In the genomic region with DNA sequence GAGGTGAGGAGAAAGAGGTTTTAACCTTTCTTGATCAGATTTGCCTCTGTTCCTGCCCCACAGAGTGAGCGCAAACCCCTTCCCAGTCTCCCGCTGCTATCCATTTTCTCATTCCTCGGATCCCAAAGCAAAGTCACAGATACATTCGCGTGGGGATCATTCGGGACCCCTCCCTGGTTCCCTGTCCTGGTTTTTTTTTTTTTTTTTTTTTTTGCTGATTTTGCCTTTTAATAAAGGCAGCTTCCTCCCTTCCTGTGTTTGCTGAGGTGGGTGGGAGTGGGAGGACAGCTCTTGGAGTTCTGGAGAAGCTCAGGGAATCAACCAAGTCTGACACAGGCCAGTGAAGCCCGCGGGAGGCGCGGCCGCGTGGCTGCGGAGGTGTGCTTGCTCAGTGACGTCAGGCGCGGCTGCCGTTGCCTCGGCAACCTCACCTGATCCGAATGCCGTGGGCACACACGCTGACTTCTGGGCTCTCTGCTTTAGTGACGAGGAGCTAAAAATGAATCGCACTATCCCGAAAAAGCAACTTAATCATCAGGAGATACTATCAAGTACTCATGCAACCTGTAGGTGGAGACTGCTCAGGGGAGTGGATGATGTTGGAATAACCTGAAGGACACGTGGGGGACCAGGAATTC, we compare ENCODE assay signal across 7 cellular contexts.
A peak's percentile ranks its signal among the peaks of the same experiment; 100 is the strongest.
DNase-seq lines count a peak whose midpoint lies in the region; ATAC-seq and TF ChIP-seq lines count a peak whose summit lies in the region.

No MANE protein-coding gene starts in this region.

- no peaks in the 10 kb centered on the region for H4K20me1 ChIP-seq in osteoblast (ENCODE audit: insufficient read depth, low read length)

- no peak overlapping the region for H3K23ac ChIP-seq in mesendoderm (ENCODE audit: low read length)

- H3K36me3 ChIP-seq in mesendoderm (ENCODE audit: control insufficient read depth, insufficient read depth, low read length) (no peaks in the 10 kb centered on the region), osteoblast (ENCODE audit: insufficient read depth, low read length) (no peaks in the 10 kb centered on the region)

- H3K27me3 Mint-ChIP-seq in MCF 10A (ENCODE audit: insufficient read depth, unreplicated experiment), result no peaks in the 10 kb centered on the region

- no peak overlapping the region for H2BK120ac ChIP-seq in mesendoderm (ENCODE audit: low read depth, low read length)

- no peaks in the 10 kb centered on the region for H3K9me3 ChIP-seq in osteoblast (ENCODE audit: low read depth, low read length)

- H3K36me3 Mint-ChIP-seq in MCF 10A (ENCODE audit: insufficient read depth, unreplicated experiment), result no peaks in the 10 kb centered on the region

- ATAC-seq in activated CD4-positive, CD25-positive, alpha-beta regulatory T cell treated with anti-CD3 and anti-CD28 coated beads, Interleukin-2, amount 50 U/mL, for 24 hours, result peak; percentile 99 to 100

- peak overlapping the region; percentile 53 for H3K4me3 Mint-ChIP-seq in MCF 10A (ENCODE audit: unreplicated experiment)

- peak overlapping the region; percentile 20 for H3K56ac ChIP-seq in mesendoderm (ENCODE audit: low read length)

- H4K5ac ChIP-seq in mesendoderm (ENCODE audit: low read length), result no peak overlapping the region

- peak overlapping the region; percentile 1 for H3K4me2 ChIP-seq in mesendoderm (ENCODE audit: low read length)
- no peak overlapping the region for H3K4me2 ChIP-seq in osteoblast (ENCODE audit: insufficient read depth, low read length)

- H3K27ac Mint-ChIP-seq in MCF 10A (ENCODE audit: low read depth, unreplicated experiment), result peak overlapping the region; percentile 80

- H3K4me3 ChIP-seq in mesendoderm (ENCODE audit: low read length), result no peak overlapping the region
- H3K4me3 ChIP-seq in osteoblast (ENCODE audit: insufficient read depth, low read length), result no peak overlapping the region

- H3K4me1 Mint-ChIP-seq in MCF 10A (ENCODE audit: insufficient read depth, unreplicated experiment), result peaks cover 23% of the 10 kb centered on the region

- H3K4me1 ChIP-seq in mesendoderm (ENCODE audit: control insufficient read depth, low read depth, low read length) (peaks cover 2% of the 10 kb centered on the region), osteoblast (ENCODE audit: insufficient read depth, low read length) (no peaks in the 10 kb centered on the region)

- no CpG with 5 or more reads among the region's 25 CpGs for WGBS in mesendoderm (ENCODE audit: extremely low coverage, insufficient coverage, low lambda C conversion rate)

- intact Hi-C loops in MCF 10A (cut with micrococcal nuclease), result no loop called here

- H3K27ac ChIP-seq in mesendoderm (ENCODE audit: low read depth, low read length) (no peak overlapping the region), osteoblast (ENCODE audit: low read depth, low read length) (no peak overlapping the region)

- H3K4ac ChIP-seq in mesendoderm (ENCODE audit: low read depth, low read length), result no peak overlapping the region

- no peak overlapping the region for H2AK5ac ChIP-seq in mesendoderm (ENCODE audit: low read length)

- H3K9me3 Mint-ChIP-seq in MCF 10A (ENCODE audit: unreplicated experiment), result no peaks in the 10 kb centered on the region

- H2AFZ ChIP-seq in osteoblast (ENCODE audit: low read length), result no peak overlapping the region

- H3K18ac ChIP-seq in mesendoderm (ENCODE audit: low read length), result no peak overlapping the region

- no peaks in the 10 kb centered on the region for H3K27me3 ChIP-seq in mesendoderm (ENCODE audit: insufficient read depth, low read length, poor library complexity)
- H3K27me3 ChIP-seq in osteoblast (ENCODE audit: insufficient read depth, low read length), result peaks cover 5% of the 10 kb centered on the region

- peak; percentile 16 for TF ChIP-seq CTCF in MCF 10A (IDR thresholded peaks at IDR 0.05; ENCODE audit: unreplicated experiment)
- no peak for TF ChIP-seq CTCF in osteoblast (IDR thresholded peaks at IDR 0.05; ENCODE audit: extremely low read depth, low read depth, low read length)

- no peak overlapping the region for H2BK15ac ChIP-seq in mesendoderm (replicated peaks; ENCODE audit: low read depth)

- CTCF ChIA-PET in MCF 10A (lab: Yijun Ruan, JAX), result interaction anchor here (0.6 to 7.6 kb wide), 14 partner anchors 15 to 1320 kb away, joined by 3 to 63 read pairs (median 4); no protein-coding TSS in a partner anchor

- H2BK5ac ChIP-seq in mesendoderm (ENCODE audit: low read length), result no peak overlapping the region

- no peak overlapping the region for H3K9ac ChIP-seq in mesendoderm (ENCODE audit: low read length)

- H3K79me2 ChIP-seq in mesendoderm (ENCODE audit: control insufficient read depth, insufficient read depth, low read length) (no peaks in the 10 kb centered on the region), osteoblast (ENCODE audit: insufficient read depth, low read length) (no peaks in the 10 kb centered on the region)

- no peak overlapping the region for H4K8ac ChIP-seq in mesendoderm (ENCODE audit: low read depth, low read length)

- no peaks in the 10 kb centered on the region for H3K79me1 ChIP-seq in mesendoderm (ENCODE audit: low read length)

- POLR2A ChIA-PET in MCF 10A (lab: Yijun Ruan, JAX), result interaction anchor here (0.7 to 2.8 kb wide), 3 partner anchors 9 to 61 kb away, joined by 3 to 8 read pairs (median 4); no protein-coding TSS in a partner anchor

- peak; percentile 72 for DNase-seq in HPDE6-E6E7 (ENCODE audit: extremely low spot score)
- peak; percentile 76 for DNase-seq in MCF 10A (ENCODE audit: unreplicated experiment)
- DNase-seq in mesendoderm, result peak; percentile 87
- peak; percentile 52 for DNase-seq in stimulated activated CD8-positive, alpha-beta memory T cell treated with anti-CD3 and anti-CD28 coated beads, Interleukin-4, amount 100 ng/mL, for 24 hours (ENCODE audit: low read depth)
- no peak for DNase-seq in osteoblast (ENCODE audit: insufficient read length, low spot score, missing footprints)
- DNase-seq in NCI-H146 (lab: John Stamatoyannopoulos, UW), result no peak

- no TSS peak for BruUV-seq in MCF 10A (replicated peaks; lab: Mats Ljungman, UMichigan)

Comparison
In these comparisons a context has a peak if more than half of its experiments do, and no peak if none do; other contexts are left out.
1. DNase-seq: peak in HPDE6-E6E7 (single experiment), MCF 10A (single experiment), mesendoderm (single experiment) and stimulated activated CD8-positive, alpha-beta memory T cell treated with anti-CD3 and anti-CD28 coated beads, Interleukin-4, amount 100 ng/mL, for 24 hours (single experiment); none in osteoblast (single experiment) and NCI-H146 (single experiment).